9 cellular contexts compared by ENCODE assay signal in genomic region chr22:42960146-42960509, GRCh38. TPM values are rescaled to one million over a fixed set of nuclear protein-coding genes. Genes with fewer than 3 reads are reported as not detected.
A peak's percentile ranks its signal among the peaks of the same experiment; 100 is the strongest.
DNase-seq lines count a peak whose midpoint lies in the region; ATAC-seq and TF ChIP-seq lines count a peak whose summit lies in the region.
"Had no signal": no experiment of that assay in that cellular context is flagged by ENCODE, and none has a peak within 500 bp of the region (broad histone marks: within the 10 kb centered on the region; RNA-seq: fewer than 3 reads in every experiment).

No MANE protein-coding gene starts in this region.

- TF ChIP-seq POLR2A in breast epithelium (IDR thresholded peaks at IDR 0.05) (no peak), upper lobe of left lung (IDR thresholded peaks at IDR 0.05) (no peak)

- ATAC-seq in upper lobe of left lung (ENCODE audit: low FRiP score in 2 of 2): peak; percentile 52 to 61

- H3K9me3 ChIP-seq in breast epithelium (no peaks in the 10 kb centered on the region), upper lobe of left lung (no peaks in the 10 kb centered on the region)

- no peaks in the 10 kb centered on the region for H3K27me3 Mint-ChIP-seq in activated naive CD4-positive, alpha-beta T cell treated with anti-CD3 and anti-CD28 coated beads, Interleukin-2, amount 50 U/mL, for 24 hours

- peak overlapping the region; percentile 66 for H3K4me3 Mint-ChIP-seq in activated naive CD4-positive, alpha-beta T cell treated with anti-CD3 and anti-CD28 coated beads, Interleukin-2, amount 50 U/mL, for 24 hours

- H3K27ac Mint-ChIP-seq in activated naive CD4-positive, alpha-beta T cell treated with anti-CD3 and anti-CD28 coated beads, Interleukin-2, amount 50 U/mL, for 24 hours: peak overlapping the region; percentile 80

- H3K4me1 ChIP-seq in breast epithelium (peaks cover 11 to 13% of the 10 kb centered on the region in 2 donors), upper lobe of left lung (peaks cover 49 to 72% (median 62%) of the 10 kb centered on the region in 4 donors)

- 6 to 16% methylated on average over 3 of the region's 3 CpGs for WGBS in upper lobe of left lung, 2 donors

- peaks cover 89% of the 10 kb centered on the region for H3K4me1 Mint-ChIP-seq in activated naive CD4-positive, alpha-beta T cell treated with anti-CD3 and anti-CD28 coated beads, Interleukin-2, amount 50 U/mL, for 24 hours

- intact Hi-C loops in breast epithelium (cut with DNase I; ENCODE audit: low total_unique reads): no loop called here

- H3K36me3 Mint-ChIP-seq in activated naive CD4-positive, alpha-beta T cell treated with anti-CD3 and anti-CD28 coated beads, Interleukin-2, amount 50 U/mL, for 24 hours: peaks cover 9% of the 10 kb centered on the region

- no peak for DNase-seq in activated naive CD4-positive, alpha-beta T cell treated with anti-CD3 and anti-CD28 coated beads, Interleukin-2, amount 50 U/mL, for 16 hours
- DNase-seq in breast epithelium (ENCODE audit: low spot score in 2 of 2) (peak in 1 of 2 donors; percentile 19), medulla oblongata (ENCODE audit: extremely low spot score) (peak; percentile 35), upper lobe of left lung (no peak), GM20000 (ENCODE audit: low spot score) (no peak), ecto neural progenitor cell (ENCODE audit: low spot score) (no peak), COR-L47 (lab: John Stamatoyannopoulos, UW) (no peak)
- DNase-seq: NCI-H524 treated with DMSO at 0.1 percent for 48 hours had no signal

- TF ChIP-seq EP300 in upper lobe of left lung (IDR thresholded peaks at IDR 0.05): peak in 2 of 4 donors; percentile 52 to 91

- peak overlapping the region in 1 of 3 donors; percentile 40 for H3K4me3 ChIP-seq in breast epithelium
- peak overlapping the region in 1 of 4 donors; percentile 34 for H3K4me3 ChIP-seq in upper lobe of left lung

- H3K27ac ChIP-seq in breast epithelium (peak overlapping the region; percentile 1 to 72), upper lobe of left lung (peak overlapping the region; percentile 71 to 84 (median 82))

- H3K27me3 ChIP-seq in breast epithelium (no peaks in the 10 kb centered on the region), upper lobe of left lung (no peaks in the 10 kb centered on the region)

- no peaks in the 10 kb centered on the region for H3K9me3 Mint-ChIP-seq in activated naive CD4-positive, alpha-beta T cell treated with anti-CD3 and anti-CD28 coated beads, Interleukin-2, amount 50 U/mL, for 24 hours

- TF ChIP-seq CTCF in breast epithelium (IDR thresholded peaks at IDR 0.05): no peak
- no peak for TF ChIP-seq CTCF in upper lobe of left lung (IDR thresholded peaks at IDR 0.05)
- no peak for TF ChIP-seq CTCF in GM20000 (IDR thresholded peaks at IDR 0.05; ENCODE audit: extremely low read depth, missing control alignments)

- no peaks in the 10 kb centered on the region for H3K36me3 ChIP-seq in breast epithelium
- H3K36me3 ChIP-seq in upper lobe of left lung: no peaks in the 10 kb centered on the region

RNA-seq across cellular contexts. Expression of gene PACSIN2, which starts 54.8 kb away (rescaled TPM):
- total RNA-seq in breast epithelium (10 to 100 TPM; 43.8 to 82.7 (median 72.4) TPM), upper lobe of left lung (100 to 1,000 TPM; 120 to 186 (median 151) TPM)
